In genomic region chrX:154761977-154762528, GRCh38 we compare ENCODE assay signal across 8 cellular contexts. TPM values are rescaled to one million over a fixed set of nuclear protein-coding genes. Genes with fewer than 3 reads are reported as not detected.
DNase-seq lines count a peak whose midpoint lies in the region; ATAC-seq, FAIRE-seq and TF ChIP-seq lines count a peak whose summit lies in the region.

No MANE protein-coding gene starts in this region.

- peaks cover 41% of the 10 kb centered on the region for H3K4me1 Mint-ChIP-seq in activated CD4-positive, alpha-beta memory T cell treated with anti-CD3 and anti-CD28 coated beads, Interleukin-2, amount 10 ng/mL, durations not matched to agents 7 days and 5 days

- H3K4me3 ChIP-seq in AG04450 (ENCODE audit: low read depth, low read length) (peak overlapping the region; percentile 63), HUES48 (ENCODE audit: low read depth, low read length) (peak overlapping the region; percentile 78), iPS-15b (ENCODE audit: low read depth, low read length) (peak overlapping the region; percentile 53), stomach smooth muscle (ENCODE audit: low read length in 2 of 2) (peak overlapping the region; percentile 29 to 79)

- no peaks in the 10 kb centered on the region for H3K27me3 Mint-ChIP-seq in activated CD4-positive, alpha-beta memory T cell treated with anti-CD3 and anti-CD28 coated beads, Interleukin-2, amount 10 ng/mL, durations not matched to agents 7 days and 5 days

- no peaks in the 10 kb centered on the region for H3K9me3 ChIP-seq in AG04450 (ENCODE audit: control insufficient read depth, insufficient read depth, low read length)
- H3K9me3 ChIP-seq in HUES48 (ENCODE audit: control insufficient read depth, insufficient read depth, low read length): peaks cover 46% of the 10 kb centered on the region
- no peaks in the 10 kb centered on the region for H3K9me3 ChIP-seq in iPS-15b (ENCODE audit: control insufficient read depth, insufficient read depth, low read length)
- H3K9me3 ChIP-seq in stomach smooth muscle (ENCODE audit: control insufficient read depth in 2 of 2, low read length in 2 of 2): peaks cover 0 to 2% of the 10 kb centered on the region in 2 donors

- no peak overlapping the region for H3K9ac ChIP-seq in HUES48 (ENCODE audit: low read depth, low read length)
- no peak overlapping the region for H3K9ac ChIP-seq in iPS-15b (ENCODE audit: low read depth, low read length)
- peak overlapping the region; percentile 36 to 58 for H3K9ac ChIP-seq in stomach smooth muscle (ENCODE audit: low read length in 2 of 2)

- no peak for TF ChIP-seq CTCF in AG04450 (IDR thresholded peaks at IDR 0.05; ENCODE audit: low read depth, low read length)

- ATAC-seq in GM19397 (IDR thresholded peaks at IDR 0.05; ENCODE audit: unreplicated experiment): no peak
- no peak for ATAC-seq in GM19395 (IDR thresholded peaks at IDR 0.05; ENCODE audit: unreplicated experiment)

- no peaks in the 10 kb centered on the region for H3K9me3 Mint-ChIP-seq in activated CD4-positive, alpha-beta memory T cell treated with anti-CD3 and anti-CD28 coated beads, Interleukin-2, amount 10 ng/mL, durations not matched to agents 7 days and 5 days

- H3K4me1 ChIP-seq in HUES48 (ENCODE audit: control insufficient read depth, insufficient read depth, low read length) (0 out of 2 replicates have a peak, but pooled peaks cover 3% of the 10 kb centered on the region), iPS-15b (ENCODE audit: control insufficient read depth, insufficient read depth, low read length) (no peaks in the 10 kb centered on the region), stomach smooth muscle (ENCODE audit: control insufficient read depth, insufficient read depth, low read length) (peaks cover 11% of the 10 kb centered on the region)

- peak overlapping the region; percentile 86 for H3K4me3 Mint-ChIP-seq in activated CD4-positive, alpha-beta memory T cell treated with anti-CD3 and anti-CD28 coated beads, Interleukin-2, amount 10 ng/mL, durations not matched to agents 7 days and 5 days

- no peak for FAIRE-seq in HTR-8/SVneo (lab: Jason Lieb, UNC)

- H3K27ac ChIP-seq in AG04450 (ENCODE audit: low read depth, low read length) (peak overlapping the region; percentile 39), HUES48 (ENCODE audit: low read depth, low read length) (peak overlapping the region; percentile 80), stomach smooth muscle (ENCODE audit: low read length) (no peak overlapping the region)

- H3K27me3 ChIP-seq in AG04450 (ENCODE audit: control insufficient read depth, insufficient read depth, low read length) (no peaks in the 10 kb centered on the region), HUES48 (ENCODE audit: control insufficient read depth, insufficient read depth, low read length) (no peaks in the 10 kb centered on the region), iPS-15b (ENCODE audit: control insufficient read depth, insufficient read depth, low read length) (no peaks in the 10 kb centered on the region), stomach smooth muscle (ENCODE audit: control insufficient read depth in 1 of 2, insufficient read depth in 2 of 2, low read length in 2 of 2) (no peaks in the 10 kb centered on the region)

- POLR2A ChIA-PET in AG04450 (lab: Yijun Ruan, JAX): interaction anchor here (0.5 to 0.6 kb wide), 3 partner anchors 14 to 1901 kb away, joined by 3 read pairs; no protein-coding TSS in a partner anchor
- POLR2A ChIA-PET in activated CD4-positive, alpha-beta memory T cell treated with anti-CD3 and anti-CD28 coated beads, Interleukin-2, amount 10 ng/mL, durations not matched to agents 7 days and 5 days (lab: Charles Lee): interaction anchor here (0.7 to 3.0 kb wide), 10 partner anchors 9 to 363 kb away, joined by 3 to 39 read pairs (median 4); partner anchors contain the start of genes FUNDC2, GAB3 and SMIM9

- peak overlapping the region; percentile 86 for H3K27ac Mint-ChIP-seq in activated CD4-positive, alpha-beta memory T cell treated with anti-CD3 and anti-CD28 coated beads, Interleukin-2, amount 10 ng/mL, durations not matched to agents 7 days and 5 days

- CTCF ChIA-PET in AG04450 (lab: Charles Lee): interaction anchor here (3.9 kb wide), 1 partner anchor 12 kb away, joined by 24 read pairs; the partner anchor contains the start of gene GAB3
- CTCF ChIA-PET in activated CD4-positive, alpha-beta memory T cell treated with anti-CD3 and anti-CD28 coated beads, Interleukin-2, amount 10 ng/mL, durations not matched to agents 7 days and 5 days (lab: Charles Lee): interaction anchor here (0.8 to 2.3 kb wide), 5 partner anchors 11 to 49 kb away, joined by 3 to 10 read pairs (median 4); partner anchors contain the start of gene GAB3

- no peak for DNase-seq in AG04450 (ENCODE audit: low read depth, low spot score)
- no peak for DNase-seq in activated CD4-positive, alpha-beta memory T cell treated with anti-CD3 and anti-CD28 coated beads, Interleukin-2, amount 10 ng/mL, durations not matched to agents 7 days and 5 days
- no peak for DNase-seq in HTR-8/SVneo (ENCODE audit: insufficient read length, low spot score)

- H3K36me3 Mint-ChIP-seq in activated CD4-positive, alpha-beta memory T cell treated with anti-CD3 and anti-CD28 coated beads, Interleukin-2, amount 10 ng/mL, durations not matched to agents 7 days and 5 days (ENCODE audit: low read depth): peaks cover 23% of the 10 kb centered on the region

- peaks cover 27% of the 10 kb centered on the region for H3K36me3 ChIP-seq in HUES48 (ENCODE audit: control insufficient read depth, insufficient read depth, low read length)
- peaks cover 10% of the 10 kb centered on the region for H3K36me3 ChIP-seq in iPS-15b (ENCODE audit: control insufficient read depth, insufficient read depth, low read length)
- peaks cover 5 to 8% of the 10 kb centered on the region in 2 donors for H3K36me3 ChIP-seq in stomach smooth muscle (ENCODE audit: control insufficient read depth in 2 of 2, insufficient read depth in 2 of 2, low read length in 2 of 2)

RNA-seq across cellular contexts. Expression of gene DKC1, which starts 0.6 kb away (rescaled TPM):
- 41.5 and 50.5 TPM in 2 replicates for polyA plus RNA-seq in AG04450 (2011; rRNA removed)
- 39.4 and 47.1 TPM in 2 replicates for polyA minus RNA-seq in AG04450 (2011; rRNA and poly(A)+ RNA removed)
- total RNA-seq in activated CD4-positive, alpha-beta memory T cell treated with anti-CD3 and anti-CD28 coated beads, Interleukin-2, amount 10 ng/mL, durations not matched to agents 7 days and 5 days: 10 to 100 TPM; 46.8 to 50.4 TPM

RNA-seq across cellular contexts. Expression of gene GAB3, which starts 11.2 kb away (rescaled TPM):
- 2.5 and 2.8 TPM in 2 replicates for polyA plus RNA-seq in AG04450 (2011; rRNA removed)
- polyA minus RNA-seq in AG04450 (2011; rRNA and poly(A)+ RNA removed): 3.7 and 5.1 TPM in 2 replicates
- 10 to 100 TPM; 10.5 to 12.0 TPM for total RNA-seq in activated CD4-positive, alpha-beta memory T cell treated with anti-CD3 and anti-CD28 coated beads, Interleukin-2, amount 10 ng/mL, durations not matched to agents 7 days and 5 days

RNA-seq across cellular contexts. Expression of gene MPP1, which starts 43.2 kb away (rescaled TPM):
- polyA plus RNA-seq in AG04450 (2011; rRNA removed): 29.7 and 30.3 TPM in 2 replicates
- 32.3 and 32.4 TPM in 2 replicates for polyA minus RNA-seq in AG04450 (2011; rRNA and poly(A)+ RNA removed)
- 10 to 100 TPM; 26.5 to 29.8 TPM for total RNA-seq in activated CD4-positive, alpha-beta memory T cell treated with anti-CD3 and anti-CD28 coated beads, Interleukin-2, amount 10 ng/mL, durations not matched to agents 7 days and 5 days

Comparison
In these comparisons a context has a peak if more than half of its experiments do, and no peak if none do; other contexts are left out.
1. H3K9ac ChIP-seq: peak in stomach smooth muscle (2 of 2); none in HUES48 (single experiment) and iPS-15b (single experiment).
2. Peak in every context shown above with its lines, with median percentiles within 50 percentile points of each other: H3K4me3 ChIP-seq.